Comparison of ENCODE assay signal across 26 cellular contexts in genomic region chr13:50941146-50941545, GRCh38.
"Had no signal": no experiment of that assay in that cellular context is flagged by ENCODE, and none has a peak within 500 bp of the region (broad histone marks: within the 10 kb centered on the region; RNA-seq: fewer than 3 reads in every experiment).

No MANE protein-coding gene starts in this region.

- H3K9me3 Mint-ChIP-seq: activated naive CD4-positive, alpha-beta T cell treated with anti-CD3 and anti-CD28 coated beads, Interleukin-2, amount 50 U/mL, for 72 hours; activated naive CD8-positive, alpha-beta T cell treated with anti-CD3 and anti-CD28 coated beads, Interleukin-2, amount 50 U/mL, for 24 hours had no signal

- H3K4me3 Mint-ChIP-seq: activated CD4-positive, alpha-beta memory T cell treated with anti-CD3 and anti-CD28 coated beads, Interleukin-2, amount 10 ng/mL, durations not matched to agents 7 days and 5 days; activated naive CD8-positive, alpha-beta T cell treated with anti-CD3 and anti-CD28 coated beads, Interleukin-2, amount 50 U/mL, for 24 hours; T-cell had no signal

- H3K27me3 Mint-ChIP-seq: activated CD4-positive, alpha-beta memory T cell treated with anti-CD3 and anti-CD28 coated beads, Interleukin-2, amount 10 ng/mL, durations not matched to agents 7 days and 5 days; activated naive CD8-positive, alpha-beta T cell treated with anti-CD3 and anti-CD28 coated beads, Interleukin-2, amount 50 U/mL, for 24 hours; T-cell had no signal

- H3K27ac Mint-ChIP-seq: activated CD4-positive, alpha-beta memory T cell treated with anti-CD3 and anti-CD28 coated beads, Interleukin-2, amount 10 ng/mL, durations not matched to agents 7 days and 5 days; activated naive CD8-positive, alpha-beta T cell treated with anti-CD3 and anti-CD28 coated beads, Interleukin-2, amount 50 U/mL, for 24 hours had no signal

- ATAC-seq: activated CD4-positive, CD25-positive, alpha-beta regulatory T cell treated with anti-CD3 and anti-CD28 coated beads, Interleukin-2, amount 50 U/mL, for 24 hours; activated naive CD4-positive, alpha-beta T cell treated with anti-CD3 and anti-CD28 coated beads, Interleukin-2, amount 50 U/mL, for 72 hours; activated naive CD8-positive, alpha-beta T cell treated with anti-CD3 and anti-CD28 coated beads, Interleukin-2, amount 50 U/mL, for 24 hours; body of pancreas; Panc1; Right ventricle myocardium inferior; T-cell had no signal

- DNase-seq: activated CD4-positive, alpha-beta memory T cell treated with anti-CD3 and anti-CD28 coated beads, Interleukin-2, amount 10 ng/mL, durations not matched to agents 7 days and 5 days; activated CD4-positive, alpha-beta T cell treated with anti-CD3 and anti-CD28 coated beads for 48 hours; activated CD8-positive, alpha-beta memory T cell treated with anti-CD3 and anti-CD28 coated beads, Interleukin-2, amount 50 U/mL, for 48 hours; activated effector memory CD4-positive, alpha-beta T cell treated with Interleukin-2 at 50 U/mL for 16 hours; activated naive CD4-positive, alpha-beta T cell treated with Interleukin-2 at 50 U/mL for 16 hours; activated naive CD8-positive, alpha-beta T cell treated with anti-CD3 and anti-CD28 coated beads, Interleukin-2, amount 50 U/mL, for 24 hours; activated T-cell treated with anti-CD3 and anti-CD28 coated beads, Interleukin-2, amount 50 U/mL, for 1 hour; amniotic stem cell; body of pancreas; central memory CD4-positive, alpha-beta T cell; Kasumi-1; NCI-H1105 treated with DMSO at 0.1 percent for 48 hours; NCI-H1436 treated with DMSO at 0.1 percent for 48 hours; NCI-H187; NCI-H2227 treated with DMSO at 0.1 percent for 48 hours; NCI-H446 treated with DMSO at 0.1 percent for 48 hours; NCI-H526; NCI-H774; NK-92 treated with Interleukin-12 subunit alpha and Interleukin-12 subunit beta, amount 100 ng/mL, for 24 hours; OCI-M1; RPMI8226; T-cell had no signal
